ENCODE assay signal across 17 cellular contexts in the genomic region with DNA sequence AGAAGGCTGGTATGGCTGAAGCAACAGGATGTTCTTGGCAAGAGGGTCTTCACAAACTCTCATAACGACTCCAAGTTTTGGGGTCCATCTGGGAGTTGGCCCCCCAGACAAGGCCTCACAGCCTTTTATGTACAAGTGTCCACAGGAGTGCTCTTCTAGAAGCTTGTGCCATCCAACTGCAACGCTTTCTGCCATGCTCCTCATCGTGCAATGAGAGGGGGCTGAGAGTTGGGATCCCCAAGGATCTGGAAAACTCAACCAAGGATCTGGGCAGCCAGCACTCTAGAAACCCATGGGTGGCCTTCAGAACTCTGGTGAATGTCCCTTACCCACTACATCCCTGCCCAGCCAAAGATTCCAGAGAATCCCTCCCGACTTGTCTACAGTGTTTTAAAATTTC. TPM values are rescaled to one million over a fixed set of nuclear protein-coding genes. Genes with fewer than 3 reads are reported as not detected.
DNase-seq lines count a peak whose midpoint lies in the region; ATAC-seq and TF ChIP-seq lines count a peak whose summit lies in the region.
"Had no signal": no experiment of that assay in that cellular context is flagged by ENCODE, and none has a peak within 500 bp of the region (broad histone marks: within the 10 kb centered on the region; RNA-seq: fewer than 3 reads in every experiment).

No MANE protein-coding gene starts in this region.

- no peaks in the 10 kb centered on the region for H3K9me3 ChIP-seq in RWPE2 (ENCODE audit: severe bottlenecking)
- no peaks in the 10 kb centered on the region for H3K9me3 ChIP-seq in sigmoid colon
- H3K9me3 ChIP-seq: A549 had no signal

- H3K4me1 ChIP-seq in RWPE2 (ENCODE audit: insufficient read depth, poor library complexity, severe bottlenecking) (no peaks in the 10 kb centered on the region), sigmoid colon (no peaks in the 10 kb centered on the region), foreskin keratinocyte (no peaks in the 10 kb centered on the region)

- TF ChIP-seq POLR2A in sigmoid colon (IDR thresholded peaks at IDR 0.05) = no peak

- TF ChIP-seq EP300 in sigmoid colon (IDR thresholded peaks at IDR 0.05) = no peak

- TF ChIP-seq CTCF in 22Rv1 (IDR thresholded peaks at IDR 0.05) = no peak
- no peak for TF ChIP-seq CTCF in RWPE2 (IDR thresholded peaks at IDR 0.05; ENCODE audit: poor library complexity, severe bottlenecking)
- no peak for TF ChIP-seq CTCF in sigmoid colon (IDR thresholded peaks at IDR 0.05)
- no peak for TF ChIP-seq CTCF in foreskin keratinocyte (conservative IDR thresholded peaks at IDR 0.05)

- peak; percentile 11 for DNase-seq in RWPE2 (ENCODE audit: low spot score)
- peak; percentile 31 for DNase-seq in islet precursor cell
- peak; percentile 34 for DNase-seq in sigmoid colon
- no peak for DNase-seq in foreskin keratinocyte
- no peak for DNase-seq in stimulated activated CD4-positive, alpha-beta T cell treated with anti-CD3 and anti-CD28 coated beads, Interleukin-4, amount 100 ng/mL, for 1 hour
- DNase-seq in HuH-7.5 (ENCODE audit: low spot score) = no peak
- DNase-seq: AML-193; CD4-positive, alpha-beta memory T cell; DMS153; DMS79; GDM1; H9 had no signal

- H3K27me3 ChIP-seq in RWPE2 (ENCODE audit: insufficient read depth, poor library complexity, severe bottlenecking) (no peaks in the 10 kb centered on the region), sigmoid colon (no peaks in the 10 kb centered on the region), foreskin keratinocyte (peaks cover 2% of the 10 kb centered on the region)

- peak overlapping the region; percentile 100 for H3K27ac ChIP-seq in 22Rv1
- H3K27ac ChIP-seq in RWPE2 (ENCODE audit: poor library complexity, severe bottlenecking) = no peak overlapping the region
- no peak overlapping the region for H3K27ac ChIP-seq in sigmoid colon
- H3K27ac ChIP-seq in foreskin keratinocyte = no peak overlapping the region
- H3K27ac ChIP-seq: C4-2B had no signal

- no peaks in the 10 kb centered on the region for H3K36me3 ChIP-seq in RWPE2 (ENCODE audit: low read depth)
- no peaks in the 10 kb centered on the region for H3K36me3 ChIP-seq in sigmoid colon

- H3K4me3 ChIP-seq in RWPE2 (ENCODE audit: severe bottlenecking) = no peak overlapping the region
- no peak overlapping the region for H3K4me3 ChIP-seq in sigmoid colon
- H3K4me3 ChIP-seq: A549 had no signal

- intact Hi-C loops in sigmoid colon (cut with DNase I) = no loop called here

- ATAC-seq in RWPE2 (ENCODE audit: low read depth) (no peak), foreskin keratinocyte (no peak)
- ATAC-seq: A549, HepG2 had no signal

- 90 to 91% methylated on average over 4 of the region's 4 CpGs for WGBS in sigmoid colon, 2 donors

RNA-seq across cellular contexts. Expression of a gene that starts 8.5 kb away (rescaled TPM):
- not detected for total RNA-seq in sigmoid colon
- under 1 TPM in 1 of 3 donors, not detected in 2; 0.66 TPM for polyA plus RNA-seq in sigmoid colon
- not detected in 2 replicates for total RNA-seq in foreskin keratinocyte
- not detected in 2 replicates for polyA plus RNA-seq in foreskin keratinocyte
- total RNA-seq: CD4-positive, alpha-beta memory T cell had no signal
- polyA plus RNA-seq: CD4-positive, alpha-beta memory T cell had no signal

RNA-seq across cellular contexts. Expression of a gene that starts 12.5 kb away (rescaled TPM):
- total RNA-seq in sigmoid colon = 1 to 10 TPM in 1 of 4 donors, not detected in 3; 1.4 TPM
- 1 to 10 TPM; 2.5 to 6.9 (median 4.8) TPM for polyA plus RNA-seq in sigmoid colon
- total RNA-seq in foreskin keratinocyte = 0.85 and 3.1 TPM in 2 replicates
- polyA plus RNA-seq in foreskin keratinocyte = 1.7 and 2.4 TPM in 2 replicates
- total RNA-seq: CD4-positive, alpha-beta memory T cell; Daoy had no signal
- polyA plus RNA-seq: CD4-positive, alpha-beta memory T cell had no signal

Comparison
In these comparisons a context has a peak if more than half of its experiments do, and no peak if none do; other contexts are left out.
1. DNase-seq: peak in RWPE2 (single experiment), islet precursor cell (single experiment) and sigmoid colon (single experiment); none in foreskin keratinocyte (0 of 2), stimulated activated CD4-positive, alpha-beta T cell treated with anti-CD3 and anti-CD28 coated beads, Interleukin-4, amount 100 ng/mL, for 1 hour (single experiment) and HuH-7.5 (single experiment).